ENCODE assay signal across 9 cellular contexts in genomic region chr7:116138202-116138801, GRCh38.
DNase-seq lines count a peak whose midpoint lies in the region; ATAC-seq, FAIRE-seq and TF ChIP-seq lines count a peak whose summit lies in the region.
"Had no signal": no experiment of that assay in that cellular context is flagged by ENCODE, and none has a peak within 500 bp of the region (broad histone marks: within the 10 kb centered on the region; RNA-seq: fewer than 3 reads in every experiment).

No MANE protein-coding gene starts in this region.

- POLR2A ChIA-PET in MCF 10A (lab: Yijun Ruan, JAX) = interaction anchor here (0.7 to 1.1 kb wide), 3 partner anchors 38 to 98 kb away, joined by 3 to 4 read pairs (median 3); no protein-coding TSS in a partner anchor

- peaks cover 12% of the 10 kb centered on the region for H3K4me1 Mint-ChIP-seq in MCF 10A (ENCODE audit: insufficient read depth, unreplicated experiment)

- CTCF ChIA-PET in MCF 10A (lab: Yijun Ruan, JAX) = interaction anchor here (0.6 to 2.3 kb wide), 19 partner anchors 8 to 579 kb away, joined by 3 to 13 read pairs (median 4); no protein-coding TSS in a partner anchor

- ATAC-seq in GM19463 (IDR thresholded peaks at IDR 0.05; ENCODE audit: unreplicated experiment) = peak; percentile 95
- peak; percentile 94 for ATAC-seq in HG03432 (IDR thresholded peaks at IDR 0.05; ENCODE audit: unreplicated experiment)

- peaks cover 45% of the 10 kb centered on the region for H3K27me3 Mint-ChIP-seq in MCF 10A (ENCODE audit: insufficient read depth, unreplicated experiment)

- peak; percentile 97 for FAIRE-seq in islet of Langerhans (lab: Jason Lieb, UNC)

- H3K4me3 Mint-ChIP-seq in MCF 10A (ENCODE audit: unreplicated experiment) = no peak overlapping the region
- H3K4me3 Mint-ChIP-seq: CD8-positive, alpha-beta memory T cell had no signal

- DNase-seq in NCI-H2081 (lab: John Stamatoyannopoulos, UW) = peak; percentile 61 to 68
- no peak for DNase-seq in NCI-H2081 treated with DMSO at 0.1 percent for 48 hours (lab: John Stamatoyannopoulos, UW)
- peak; percentile 56 for DNase-seq in NCI-H748 treated with DMSO at 0.1 percent for 48 hours (lab: John Stamatoyannopoulos, UW)
- DNase-seq in MCF 10A (ENCODE audit: unreplicated experiment) = peak; percentile 72
- peak; percentile 91 for DNase-seq in superior temporal gyrus (ENCODE audit: extremely low spot score)

- BruUV-seq in MCF 10A (replicated peaks; lab: Mats Ljungman, UMichigan) = no TSS peak

- no peak overlapping the region for H3K27ac Mint-ChIP-seq in MCF 10A (ENCODE audit: low read depth, unreplicated experiment)
- H3K27ac Mint-ChIP-seq: CD8-positive, alpha-beta memory T cell had no signal

- peak; percentile 64 for TF ChIP-seq CTCF in MCF 10A (IDR thresholded peaks at IDR 0.05; ENCODE audit: unreplicated experiment)

- H3K9me3 Mint-ChIP-seq in MCF 10A (ENCODE audit: unreplicated experiment) = no peaks in the 10 kb centered on the region
- H3K9me3 Mint-ChIP-seq: CD8-positive, alpha-beta memory T cell had no signal

- intact Hi-C loops in MCF 10A (cut with micrococcal nuclease) = loop anchor here (2.0 kb wide), 1 partner anchor 34 kb away; no protein-coding TSS in a partner anchor

- H3K36me3 Mint-ChIP-seq in MCF 10A (ENCODE audit: insufficient read depth, unreplicated experiment) = no peaks in the 10 kb centered on the region
- H3K36me3 Mint-ChIP-seq: CD8-positive, alpha-beta memory T cell had no signal
